ENCODE assay signal across 1 cellular context in the genomic region with DNA sequence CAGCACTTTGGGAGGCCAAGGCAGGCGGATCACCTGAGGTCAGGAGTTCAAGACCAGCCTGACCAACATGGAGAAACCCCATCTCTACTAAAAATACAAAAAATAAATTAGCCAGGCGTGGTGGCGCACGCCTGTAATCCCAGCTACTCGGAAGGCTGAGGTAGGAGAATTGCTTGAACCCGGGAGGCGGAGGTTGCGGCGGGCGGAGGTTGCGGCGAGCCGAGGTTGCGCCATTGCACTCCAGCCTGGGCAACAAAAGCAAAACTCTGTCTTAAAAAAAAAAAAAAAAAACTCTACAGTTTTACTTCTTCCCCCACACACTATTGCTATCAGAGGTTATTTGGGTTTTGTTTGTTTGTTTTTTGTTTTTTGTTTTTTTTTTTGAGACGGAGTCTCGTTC. TPM values are rescaled to one million over a fixed set of nuclear protein-coding genes. Genes with fewer than 3 reads are reported as not detected.
"Had no signal": no experiment of that assay in that cellular context is flagged by ENCODE, and none has a peak within 500 bp of the region (broad histone marks: within the 10 kb centered on the region; RNA-seq: fewer than 3 reads in every experiment).

No MANE protein-coding gene starts in this region.

RNA-seq across cellular contexts. Expression of gene KLHL4, which starts 38.9 kb away (rescaled TPM):
- total RNA-seq: HFFc6 had no signal
